Comparison of ENCODE assay signal across 1 cellular context in genomic region chr2:46982356-46983064, GRCh38.
TF ChIP-seq lines count a peak whose summit lies in the region.

No MANE protein-coding gene starts in this region.

TF ChIP-seq in GM12878, 131 proteins besides CTCF, POLR2A, EP300 and RAD21:
- peak; percentile 34; the same call in 1 of the 2 replicates for TF ChIP-seq ZNF687 (IDR thresholded peaks at IDR 0.05)
- TF ChIP-seq SMARCA5 (IDR thresholded peaks at IDR 0.05) = peak; percentile 72; the same call in 1 of the 2 replicates
- TF ChIP-seq ATF2 (IDR thresholded peaks at IDR 0.05; ENCODE audit: low read length) = no peak
- no peak for TF ChIP-seq ASH2L (IDR thresholded peaks at IDR 0.05; ENCODE audit: borderline replicate concordance, low read depth)
- no peak for TF ChIP-seq WRNIP1 (IDR thresholded peaks at IDR 0.05; ENCODE audit: borderline replicate concordance, low read depth, low read length)
- no peak for TF ChIP-seq CBX5 (IDR thresholded peaks at IDR 0.05; ENCODE audit: low read depth)
- TF ChIP-seq RCOR1 (conservative IDR thresholded peaks at IDR 0.05; ENCODE audit: low read depth, low read length) = no peak
- peak; percentile 41 for TF ChIP-seq RELA (IDR thresholded peaks at IDR 0.05; ENCODE audit: borderline replicate concordance, partially characterized antibody)
- no peak for TF ChIP-seq ZNF217 (IDR thresholded peaks at IDR 0.05)
